ENCODE assay signal across 18 cellular contexts in genomic region chr3:112894258-112894657, GRCh38. TPM values are rescaled to one million over a fixed set of nuclear protein-coding genes. Genes with fewer than 3 reads are reported as not detected.
DNase-seq lines count a peak whose midpoint lies in the region; ATAC-seq and TF ChIP-seq lines count a peak whose summit lies in the region.
"Had no signal": no experiment of that assay in that cellular context is flagged by ENCODE, and none has a peak within 500 bp of the region (broad histone marks: within the 10 kb centered on the region; RNA-seq: fewer than 3 reads in every experiment).

No MANE protein-coding gene starts in this region.

- no peak for ATAC-seq in activated CD8-positive, alpha-beta memory T cell treated with anti-CD3 and anti-CD28 coated beads, Interleukin-2, amount 10 ng/mL, durations not matched to agents 7 days and 5 days
- ATAC-seq in HG03378 (IDR thresholded peaks at IDR 0.05; ENCODE audit: unreplicated experiment), result no peak

- CTCF ChIA-PET in AG04450 (lab: Charles Lee), result no interaction called here
- CTCF ChIA-PET in activated CD8-positive, alpha-beta memory T cell treated with anti-CD3 and anti-CD28 coated beads, Interleukin-2, amount 10 ng/mL, durations not matched to agents 7 days and 5 days (lab: Charles Lee), result no interaction called here

- H3K27me3 Mint-ChIP-seq in activated CD8-positive, alpha-beta memory T cell treated with anti-CD3 and anti-CD28 coated beads, Interleukin-2, amount 10 ng/mL, durations not matched to agents 7 days and 5 days, result no peaks in the 10 kb centered on the region

- peak; percentile 4 for DNase-seq in AG04450 (ENCODE audit: low read depth, low spot score)
- peak; percentile 82 for DNase-seq in HT1080 (ENCODE audit: low read depth)
- peak; percentile 1 for DNase-seq in adipocyte (ENCODE audit: low read depth)
- peak; percentile 29 for DNase-seq in iPS DF 6.9 (ENCODE audit: low read depth, low spot score)
- DNase-seq in activated CD8-positive, alpha-beta memory T cell treated with anti-CD3 and anti-CD28 coated beads, Interleukin-2, amount 10 ng/mL, durations not matched to agents 7 days and 5 days, result no peak
- DNase-seq in NCI-H187 treated with DMSO at 0.1 percent for 48 hours (lab: John Stamatoyannopoulos, UW), result no peak
- no peak for DNase-seq in NK-92 treated with Interleukin-12 subunit alpha and Interleukin-12 subunit beta, amount 100 ng/mL, for 24 hours (lab: John Stamatoyannopoulos, UW)
- DNase-seq: activated CD4-positive, alpha-beta T cell treated with anti-CD3 and anti-CD28 coated beads for 48 hours; activated effector memory CD4-positive, alpha-beta T cell treated with Interleukin-2 at 50 U/mL for 16 hours; DND-41; esophagus squamous epithelium; NCI-H146; occipital lobe; stimulated activated CD4-positive, alpha-beta T cell treated with anti-CD3 and anti-CD28 coated beads, Interleukin-1b, Interleukin-23, amount 100 ng/mL, for 48 hours; SW 1271 had no signal

- H3K27ac Mint-ChIP-seq in activated CD8-positive, alpha-beta memory T cell treated with anti-CD3 and anti-CD28 coated beads, Interleukin-2, amount 10 ng/mL, durations not matched to agents 7 days and 5 days, result no peak overlapping the region

- H3K9ac ChIP-seq in adipocyte (ENCODE audit: low read length), result no peak overlapping the region

- H3K27me3 ChIP-seq in AG04450 (ENCODE audit: control insufficient read depth, insufficient read depth, low read length), result no peaks in the 10 kb centered on the region
- no peaks in the 10 kb centered on the region for H3K27me3 ChIP-seq in adipocyte (replicated peaks; ENCODE audit: control insufficient read depth, insufficient read depth, low read length)
- H3K27me3 ChIP-seq in iPS DF 6.9 (ENCODE audit: control insufficient read depth, insufficient read depth, low read length), result no peaks in the 10 kb centered on the region
- H3K27me3 ChIP-seq: esophagus squamous epithelium had no signal

- H3K4me3 ChIP-seq in AG04450 (ENCODE audit: low read depth, low read length) (no peak overlapping the region), adipocyte (ENCODE audit: low read length) (no peak overlapping the region), iPS DF 6.9 (ENCODE audit: low read length) (no peak overlapping the region)
- H3K4me3 ChIP-seq: esophagus squamous epithelium had no signal

- peaks cover 2% of the 10 kb centered on the region for H3K36me3 Mint-ChIP-seq in activated CD8-positive, alpha-beta memory T cell treated with anti-CD3 and anti-CD28 coated beads, Interleukin-2, amount 10 ng/mL, durations not matched to agents 7 days and 5 days

- H3K4me1 ChIP-seq in adipocyte (ENCODE audit: control insufficient read depth, insufficient read depth, low read length), result peaks cover 7% of the 10 kb centered on the region
- H3K4me1 ChIP-seq in iPS DF 6.9 (ENCODE audit: control insufficient read depth, insufficient read depth, low read length), result peaks cover 3% of the 10 kb centered on the region
- H3K4me1 ChIP-seq: esophagus squamous epithelium had no signal

- WGBS in iPS DF 6.9 (ENCODE audit: insufficient coverage, insufficient read length), result no CpG with 5 or more reads among the region's 5 CpGs

- no peak for TF ChIP-seq CTCF in AG04450 (IDR thresholded peaks at IDR 0.05; ENCODE audit: low read depth, low read length)

- no peak overlapping the region for H3K27ac ChIP-seq in AG04450 (ENCODE audit: low read depth, low read length)
- H3K27ac ChIP-seq in iPS DF 6.9 (ENCODE audit: low read length), result no peak overlapping the region
- H3K27ac ChIP-seq: esophagus squamous epithelium, HL-60 had no signal

- POLR2A ChIA-PET in AG04450 (lab: Yijun Ruan, JAX), result no interaction called here

- H3K9me3 Mint-ChIP-seq in activated CD8-positive, alpha-beta memory T cell treated with anti-CD3 and anti-CD28 coated beads, Interleukin-2, amount 10 ng/mL, durations not matched to agents 7 days and 5 days (ENCODE audit: low read depth), result no peaks in the 10 kb centered on the region
- H3K9me3 Mint-ChIP-seq: central memory CD8-positive, alpha-beta T cell had no signal

- no peaks in the 10 kb centered on the region for H3K4me1 Mint-ChIP-seq in activated CD8-positive, alpha-beta memory T cell treated with anti-CD3 and anti-CD28 coated beads, Interleukin-2, amount 10 ng/mL, durations not matched to agents 7 days and 5 days
- H3K4me1 Mint-ChIP-seq: central memory CD8-positive, alpha-beta T cell had no signal

- H3K9me3 ChIP-seq in AG04450 (ENCODE audit: control insufficient read depth, insufficient read depth, low read length) (no peaks in the 10 kb centered on the region), adipocyte (ENCODE audit: control insufficient read depth, low read length) (no peaks in the 10 kb centered on the region), iPS DF 6.9 (ENCODE audit: control insufficient read depth, insufficient read depth, low read length) (no peaks in the 10 kb centered on the region)
- H3K9me3 ChIP-seq: esophagus squamous epithelium had no signal

- H3K36me3 ChIP-seq in adipocyte (ENCODE audit: control insufficient read depth, insufficient read depth, low read length, severe bottlenecking) (no peaks in the 10 kb centered on the region), iPS DF 6.9 (ENCODE audit: control insufficient read depth, insufficient read depth, low read length) (no peaks in the 10 kb centered on the region)
- H3K36me3 ChIP-seq: esophagus squamous epithelium had no signal

- H3K4me3 Mint-ChIP-seq in activated CD8-positive, alpha-beta memory T cell treated with anti-CD3 and anti-CD28 coated beads, Interleukin-2, amount 10 ng/mL, durations not matched to agents 7 days and 5 days, result no peak overlapping the region
- H3K4me3 Mint-ChIP-seq: central memory CD8-positive, alpha-beta T cell had no signal

RNA-seq across cellular contexts. Expression of gene CD200R1L, which starts 47.6 kb away (rescaled TPM):
- polyA plus RNA-seq in AG04450 (2011; rRNA removed), result not detected in 2 replicates
- not detected in 2 replicates for polyA minus RNA-seq in AG04450 (2011; rRNA and poly(A)+ RNA removed)
- total RNA-seq in HT1080 (2014; rRNA removed; shearing (Covaris generic)), result not detected in 2 replicates
- polyA plus RNA-seq in HT1080 (2015; cell fraction: cytosol; rRNA removed), result not detected in 2 replicates
- not detected in 2 replicates for polyA plus RNA-seq in HT1080 (2015; cell fraction: nucleus; rRNA removed)
- total RNA-seq in activated CD8-positive, alpha-beta memory T cell treated with anti-CD3 and anti-CD28 coated beads, Interleukin-2, amount 10 ng/mL, durations not matched to agents 7 days and 5 days, result not detected
- total RNA-seq: esophagus squamous epithelium, occipital lobe had no signal

Comparison
In these comparisons a context has a peak if more than half of its experiments do, and no peak if none do; other contexts are left out.
1. DNase-seq: peak in AG04450 (single experiment), HT1080 (single experiment), adipocyte (single experiment) and iPS DF 6.9 (single experiment); none in activated CD8-positive, alpha-beta memory T cell treated with anti-CD3 and anti-CD28 coated beads, Interleukin-2, amount 10 ng/mL, durations not matched to agents 7 days and 5 days (single experiment), NCI-H187 treated with DMSO at 0.1 percent for 48 hours (single experiment) and NK-92 treated with Interleukin-12 subunit alpha and Interleukin-12 subunit beta, amount 100 ng/mL, for 24 hours (single experiment).